Comparison of ENCODE assay signal across 8 cellular contexts in the genomic region with DNA sequence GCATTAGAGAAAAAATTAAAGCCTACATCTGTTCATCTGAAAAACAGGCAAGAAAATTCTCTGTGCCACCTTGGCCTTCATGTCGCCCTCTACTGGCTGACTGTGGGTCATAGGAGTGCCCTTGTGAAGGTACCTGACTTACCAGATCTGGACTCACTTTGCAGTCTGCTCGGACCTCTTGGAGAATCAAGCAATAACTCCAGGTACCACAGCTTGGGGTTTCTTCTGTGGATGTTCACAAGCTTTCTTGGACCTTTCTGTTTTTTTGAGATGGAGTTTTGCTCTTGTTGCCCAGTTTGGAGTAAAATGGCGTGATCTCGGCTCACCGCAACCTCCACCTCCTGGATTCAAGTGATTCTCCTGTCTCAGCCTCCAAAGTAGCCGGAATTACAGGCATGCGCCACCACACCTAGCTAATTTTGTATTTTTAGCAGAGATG. TPM values are rescaled to one million over a fixed set of nuclear protein-coding genes. Genes with fewer than 3 reads are reported as not detected.
DNase-seq lines count a peak whose midpoint lies in the region; ATAC-seq, FAIRE-seq and TF ChIP-seq lines count a peak whose summit lies in the region.
"Had no signal": no experiment of that assay in that cellular context is flagged by ENCODE, and none has a peak within 500 bp of the region (broad histone marks: within the 10 kb centered on the region; RNA-seq: fewer than 3 reads in every experiment).

No MANE protein-coding gene starts in this region.

- no TSS peak for BruUV-seq in K562 (replicated peaks; lab: Mats Ljungman, UMichigan)

- intact Hi-C loops in K562 (cut with micrococcal nuclease), result no loop called here

- no peak overlapping the region for H2AFZ ChIP-seq in K562 (ENCODE audit: low read depth, low read length)

- TF ChIP-seq EP300 in K562 (IDR thresholded peaks at IDR 0.05; ENCODE audit: low read length), result no peak

- no peak for FAIRE-seq in K562 (lab: Jason Lieb, UNC)
- FAIRE-seq: islet of Langerhans had no signal

- WGBS in K562 (ENCODE audit: insufficient coverage, low coverage, missing lambda C conversion rate), result 14% methylated on average over 7 of the region's 7 CpGs

- ATAC-seq in K562 (peak; percentile 93), GM18907 (IDR thresholded peaks at IDR 0.05; ENCODE audit: unreplicated experiment) (no peak)

- in situ Hi-C loops in K562 (cut with MboI), result loop anchor here (5.0 to 25.0 kb wide), 2 partner anchors 116 to 221 kb away; a partner anchor contains a TSS

- H3K4me1 ChIP-seq in K562 (replicated peaks in 1 of 2; ENCODE audit: control insufficient read depth in 2 of 2, insufficient read depth in 2 of 2, low read length in 2 of 2), result no peaks in the 10 kb centered on the region

- H3K36me3 ChIP-seq in K562 (ENCODE audit: control insufficient read depth, insufficient read depth, low read length), result no peaks in the 10 kb centered on the region

- CTCF ChIA-PET in K562 (lab: Yijun Ruan, JAX; ENCODE audit: low intra/inter-chr PET ratio), result no interaction called here

- POLR2A ChIA-PET in K562 (lab: Yijun Ruan, JAX), result no interaction called here

- H3K27me3 ChIP-seq in K562 (ENCODE audit: control insufficient read depth in 2 of 2, insufficient read depth in 2 of 2, low read length in 2 of 2), result no peaks in the 10 kb centered on the region

- H3K9me1 ChIP-seq in K562 (ENCODE audit: control insufficient read depth, insufficient read depth, low read length), result no peaks in the 10 kb centered on the region

- TF ChIP-seq CTCF in GM12875 (IDR thresholded peaks at IDR 0.05; ENCODE audit: borderline replicate concordance, insufficient read depth, low read depth, low read length), result peak; percentile 66; the same call in 1 of the 2 replicates
- peak; percentile 77 to 86 (median 79) for TF ChIP-seq CTCF in K562 (IDR thresholded peaks at IDR 0.05 in 2 of 3, conservative IDR thresholded peaks at IDR 0.05 in 1 of 3; ENCODE audit: insufficient read depth in 2 of 3, low read depth in 1 of 3, low read length in 3 of 3)

- H3K9ac ChIP-seq in K562 (ENCODE audit: insufficient read depth in 1 of 2, low read depth in 2 of 2, low read length in 2 of 2), result no peak overlapping the region

- TF ChIP-seq POLR2A in K562 (conservative IDR thresholded peaks at IDR 0.05), result no peak

- no peak overlapping the region for H3K27ac ChIP-seq in K562 (ENCODE audit: extremely low read depth, low read depth, low read length)

- H3K4me3 ChIP-seq in GM12875 (ENCODE audit: low read depth, low read length), result no peak overlapping the region
- no peak overlapping the region for H3K4me3 ChIP-seq in K562

- H3K9me3 ChIP-seq in K562 (replicated peaks; ENCODE audit: control insufficient read depth, insufficient read depth, low read depth, low read length), result no peaks in the 10 kb centered on the region

- DNase-seq in NCI-H748 treated with DMSO at 0.1 percent for 48 hours (lab: John Stamatoyannopoulos, UW) (peak; percentile 2), K562 (ENCODE audit: extremely low read depth in 1 of 4, low spot score in 3 of 4) (peak; percentile 19 to 75 (median 32)), C1 segment of cervical spinal cord (lab: John Stamatoyannopoulos, UW) (no peak), iPS-NIHi11 (ENCODE audit: low spot score) (no peak)
- peak; percentile 10 to 37 for DNase-seq in stimulated activated CD4-positive, alpha-beta T cell treated with anti-CD3 and anti-CD28 coated beads, Interleukin-4, amount 100 ng/mL, for 4 hours

- no peak overlapping the region for H3K4me2 ChIP-seq in K562 (ENCODE audit: insufficient read depth, low read length)

- peak; percentile 27 to 44; a peak in 3 of 4 replicates for TF ChIP-seq RAD21 in K562 (CRISPR knock-in tag; conservative IDR thresholded peaks at IDR 0.05 in 1 of 2, IDR thresholded peaks at IDR 0.05 in 1 of 2)

- no peaks in the 10 kb centered on the region for H3K79me2 ChIP-seq in K562 (ENCODE audit: control insufficient read depth, insufficient read depth, low read length)

- H4K20me1 ChIP-seq in K562 (replicated peaks; ENCODE audit: control insufficient read depth, insufficient read depth, low read length), result no peaks in the 10 kb centered on the region

RNA-seq across cellular contexts. Expression of a gene that starts 2.4 kb away (rescaled TPM):
- not detected in 2 replicates for total RNA-seq in K562 (2011; cell fraction: chromatin; rRNA removed; ENCODE audit: low replicate concordance)
- total RNA-seq in K562 (2011; cell fraction: nucleolus; rRNA removed), result not detected in 2 replicates
- not detected in 2 replicates for total RNA-seq in K562 (2011; cell fraction: nucleoplasm; rRNA removed)
- total RNA-seq in K562 (2014; rRNA removed) (not detected in 2 replicates), K562 (2014; rRNA removed; fragmentation: Illumina TruSeq; extraction: Trizol) (not detected in 2 replicates), K562 (2015; rRNA removed; fragmentation: Illumina TruSeq; extraction: Trizol) (not detected in 2 replicates), K562 (2021) (not detected in 2 replicates)
- polyA plus RNA-seq in K562 (2011; rRNA removed) (not detected in 2 replicates), K562 (2014; fragmentation: Illumina TruSeq; extraction: Trizol) (not detected in 2 replicates), K562 (2014; fragmentation: Nextera tagmentation; extraction: Ambion mirVana) (not detected), K562 (2014; rRNA removed) (not detected in 2 replicates)
- polyA plus RNA-seq in K562 (2011; cell fraction: cytosol; rRNA removed), result not detected in 2 replicates
- polyA plus RNA-seq in K562 (2011; cell fraction: nucleus; rRNA removed), result not detected in 2 replicates
- not detected in 2 replicates for polyA plus RNA-seq in K562 (2012)
- not detected in 2 replicates for polyA minus RNA-seq in K562 (2011; rRNA and poly(A)+ RNA removed)
- polyA minus RNA-seq in K562 (2011; cell fraction: cytosol; rRNA and poly(A)+ RNA removed), result not detected in 2 replicates
- polyA minus RNA-seq in K562 (2011; cell fraction: nucleus; rRNA and poly(A)+ RNA removed), result not detected in 2 replicates

RNA-seq across cellular contexts. Expression of a gene that starts 25.6 kb away (rescaled TPM):
- total RNA-seq in K562 (2011; cell fraction: chromatin; rRNA removed; ENCODE audit: low replicate concordance), result not detected in 2 replicates
- not detected in 2 replicates for total RNA-seq in K562 (2011; cell fraction: nucleolus; rRNA removed)
- not detected in 2 replicates for total RNA-seq in K562 (2011; cell fraction: nucleoplasm; rRNA removed)
- not detected in 2 replicates for total RNA-seq in K562 (2014; rRNA removed)
- total RNA-seq in K562 (2014; rRNA removed; fragmentation: Illumina TruSeq; extraction: Trizol), result not detected in 2 replicates
- not detected in 2 replicates for total RNA-seq in K562 (2015; rRNA removed; fragmentation: Illumina TruSeq; extraction: Trizol)
- not detected in 2 replicates for total RNA-seq in K562 (2021)
- polyA plus RNA-seq in K562 (2011; rRNA removed), result not detected in 2 replicates
- not detected in 2 replicates for polyA plus RNA-seq in K562 (2011; cell fraction: cytosol; rRNA removed)
- polyA plus RNA-seq in K562 (2011; cell fraction: nucleus; rRNA removed), result not detected in 2 replicates
- polyA plus RNA-seq in K562 (2012), result not detected in 2 replicates
- polyA plus RNA-seq in K562 (2014; fragmentation: Illumina TruSeq; extraction: Trizol), result not detected in 2 replicates
- not detected for polyA plus RNA-seq in K562 (2014; fragmentation: Nextera tagmentation; extraction: Ambion mirVana)
- not detected in 2 replicates for polyA plus RNA-seq in K562 (2014; rRNA removed)
- polyA minus RNA-seq in K562 (2011; rRNA and poly(A)+ RNA removed), result not detected in 2 replicates
- polyA minus RNA-seq in K562 (2011; cell fraction: cytosol; rRNA and poly(A)+ RNA removed), result not detected in 2 replicates
- polyA minus RNA-seq in K562 (2011; cell fraction: nucleus; rRNA and poly(A)+ RNA removed), result not detected in 2 replicates

RNA-seq across cellular contexts. Expression of a gene that starts 27.2 kb away (rescaled TPM):
- not detected in 2 replicates for total RNA-seq in K562 (2011; cell fraction: chromatin; rRNA removed; ENCODE audit: low replicate concordance)
- total RNA-seq in K562 (2011; cell fraction: nucleolus; rRNA removed), result not detected in 2 replicates
- not detected in 2 replicates for total RNA-seq in K562 (2011; cell fraction: nucleoplasm; rRNA removed)
- not detected in 2 replicates for total RNA-seq in K562 (2014; rRNA removed)
- total RNA-seq in K562 (2014; rRNA removed; fragmentation: Illumina TruSeq; extraction: Trizol), result not detected in 2 replicates
- total RNA-seq in K562 (2015; rRNA removed; fragmentation: Illumina TruSeq; extraction: Trizol), result not detected in 2 replicates
- not detected in 2 replicates for total RNA-seq in K562 (2021)
- not detected in 2 replicates for polyA plus RNA-seq in K562 (2011; rRNA removed)
- not detected in 2 replicates for polyA plus RNA-seq in K562 (2011; cell fraction: cytosol; rRNA removed)
- polyA plus RNA-seq in K562 (2011; cell fraction: nucleus; rRNA removed), result not detected in 2 replicates
- not detected in 2 replicates for polyA plus RNA-seq in K562 (2012)
- polyA plus RNA-seq in K562 (2014; fragmentation: Illumina TruSeq; extraction: Trizol), result not detected in 2 replicates
- not detected for polyA plus RNA-seq in K562 (2014; fragmentation: Nextera tagmentation; extraction: Ambion mirVana)
- polyA plus RNA-seq in K562 (2014; rRNA removed), result not detected in 2 replicates
- polyA minus RNA-seq in K562 (2011; rRNA and poly(A)+ RNA removed), result not detected in 2 replicates
- polyA minus RNA-seq in K562 (2011; cell fraction: cytosol; rRNA and poly(A)+ RNA removed), result not detected in 2 replicates
- not detected in 2 replicates for polyA minus RNA-seq in K562 (2011; cell fraction: nucleus; rRNA and poly(A)+ RNA removed)

RNA-seq across cellular contexts. Expression of a gene that starts 56.6 kb away (rescaled TPM):
- not detected in 2 replicates for total RNA-seq in K562 (2011; cell fraction: chromatin; rRNA removed; ENCODE audit: low replicate concordance)
- not detected in 2 replicates for total RNA-seq in K562 (2011; cell fraction: nucleolus; rRNA removed)
- not detected in 2 replicates for total RNA-seq in K562 (2011; cell fraction: nucleoplasm; rRNA removed)
- total RNA-seq in K562 (2014; rRNA removed) (not detected in 2 replicates), K562 (2014; rRNA removed; fragmentation: Illumina TruSeq; extraction: Trizol) (not detected in 2 replicates), K562 (2015; rRNA removed; fragmentation: Illumina TruSeq; extraction: Trizol) (not detected in 2 replicates), K562 (2021) (not detected in 2 replicates)
- polyA plus RNA-seq in K562 (2011; rRNA removed) (not detected in 2 replicates), K562 (2014; fragmentation: Illumina TruSeq; extraction: Trizol) (not detected in 2 replicates), K562 (2014; fragmentation: Nextera tagmentation; extraction: Ambion mirVana) (not detected), K562 (2014; rRNA removed) (not detected in 2 replicates)
- not detected in 2 replicates for polyA plus RNA-seq in K562 (2011; cell fraction: cytosol; rRNA removed)
- not detected in 2 replicates for polyA plus RNA-seq in K562 (2011; cell fraction: nucleus; rRNA removed)
- not detected in 2 replicates for polyA plus RNA-seq in K562 (2012)
- not detected in 2 replicates for polyA minus RNA-seq in K562 (2011; rRNA and poly(A)+ RNA removed)
- polyA minus RNA-seq in K562 (2011; cell fraction: cytosol; rRNA and poly(A)+ RNA removed), result not detected in 2 replicates
- not detected in 2 replicates for polyA minus RNA-seq in K562 (2011; cell fraction: nucleus; rRNA and poly(A)+ RNA removed)

RNA-seq across cellular contexts. Expression of a gene that starts 56.7 kb away (rescaled TPM):
- total RNA-seq in K562 (2011; cell fraction: chromatin; rRNA removed; ENCODE audit: low replicate concordance), result not detected in 2 replicates
- not detected in 2 replicates for total RNA-seq in K562 (2011; cell fraction: nucleolus; rRNA removed)
- not detected in 2 replicates for total RNA-seq in K562 (2011; cell fraction: nucleoplasm; rRNA removed)
- total RNA-seq in K562 (2014; rRNA removed) (not detected in 2 replicates), K562 (2014; rRNA removed; fragmentation: Illumina TruSeq; extraction: Trizol) (not detected in 2 replicates), K562 (2015; rRNA removed; fragmentation: Illumina TruSeq; extraction: Trizol) (not detected in 2 replicates), K562 (2021) (not detected in 2 replicates)
- polyA plus RNA-seq in K562 (2011; rRNA removed) (not detected in 2 replicates), K562 (2014; fragmentation: Illumina TruSeq; extraction: Trizol) (not detected in 2 replicates), K562 (2014; fragmentation: Nextera tagmentation; extraction: Ambion mirVana) (not detected), K562 (2014; rRNA removed) (not detected in 2 replicates)
- polyA plus RNA-seq in K562 (2011; cell fraction: cytosol; rRNA removed), result not detected in 2 replicates
- not detected in 2 replicates for polyA plus RNA-seq in K562 (2011; cell fraction: nucleus; rRNA removed)
- polyA plus RNA-seq in K562 (2012), result not detected in 2 replicates
- polyA minus RNA-seq in K562 (2011; rRNA and poly(A)+ RNA removed), result not detected in 2 replicates
- not detected in 2 replicates for polyA minus RNA-seq in K562 (2011; cell fraction: cytosol; rRNA and poly(A)+ RNA removed)
- polyA minus RNA-seq in K562 (2011; cell fraction: nucleus; rRNA and poly(A)+ RNA removed), result not detected in 2 replicates

Comparison
In these comparisons a context has a peak if more than half of its experiments do, and no peak if none do; other contexts are left out.
1. DNase-seq: peak in NCI-H748 treated with DMSO at 0.1 percent for 48 hours (single experiment), K562 (4 of 4) and stimulated activated CD4-positive, alpha-beta T cell treated with anti-CD3 and anti-CD28 coated beads, Interleukin-4, amount 100 ng/mL, for 4 hours (2 of 2); none in C1 segment of cervical spinal cord (0 of 14) and iPS-NIHi11 (single experiment).